Comparison of ENCODE assay signal across 8 cellular contexts in the genomic region with DNA sequence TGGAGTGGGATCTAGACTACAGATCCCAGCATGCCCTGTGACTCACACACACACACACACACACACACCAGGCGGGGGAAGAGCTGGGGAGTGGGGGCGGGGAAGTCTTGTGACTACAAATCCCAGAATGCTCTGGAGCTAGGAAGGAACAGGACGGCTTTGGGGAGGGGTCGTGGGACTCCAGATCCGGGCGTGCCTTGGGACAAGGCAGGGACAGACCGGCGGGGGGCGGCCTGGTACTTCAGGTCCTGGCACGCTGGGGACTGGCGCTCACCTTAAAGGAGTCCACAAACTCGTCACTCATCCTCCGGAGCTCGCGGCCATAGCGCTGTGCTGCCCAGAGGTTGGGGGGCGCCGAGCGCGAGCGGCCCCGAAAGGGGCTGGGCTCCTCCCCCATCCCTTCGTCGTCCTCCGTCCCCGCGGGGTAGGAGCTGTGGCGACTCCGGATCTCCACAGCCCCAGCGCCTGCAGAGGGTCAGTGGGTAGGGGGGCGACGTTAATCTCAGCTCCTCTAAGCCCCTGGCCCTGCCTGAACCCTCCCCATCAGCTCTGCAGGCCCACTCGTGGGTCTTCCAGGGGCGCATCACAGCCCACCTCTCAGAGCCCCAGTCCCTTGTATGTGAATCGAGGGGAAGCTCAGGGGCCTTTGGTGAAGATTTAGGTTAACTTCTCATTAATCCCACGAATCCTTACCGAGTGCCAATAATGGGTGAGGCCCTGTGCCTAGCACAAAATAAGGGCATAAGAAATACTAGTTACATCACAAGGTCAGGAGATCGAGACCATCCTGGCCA. TPM values are rescaled to one million over a fixed set of nuclear protein-coding genes. Genes with fewer than 3 reads are reported as not detected.
A peak's percentile ranks its signal among the peaks of the same experiment; 100 is the strongest.
DNase-seq lines count a peak whose midpoint lies in the region; ATAC-seq, FAIRE-seq and TF ChIP-seq lines count a peak whose summit lies in the region.

No MANE protein-coding gene starts in this region.

- H2AFZ ChIP-seq in HepG2 (ENCODE audit: low read length) = no peak overlapping the region

- BruUV-seq in HepG2 (replicated peaks; lab: Mats Ljungman, UMichigan) = TSS peak; percentile 26

- no peak for TF ChIP-seq EP300 in HepG2 (IDR thresholded peaks at IDR 0.05; ENCODE audit: low read depth in 2 of 2, low read length in 2 of 2)
- TF ChIP-seq EP300 in HepG2 (CRISPR knock-in tag; IDR thresholded peaks at IDR 0.05; ENCODE audit: borderline replicate concordance) = no peak

- CTCF ChIA-PET in HepG2 (lab: Yijun Ruan, JAX; ENCODE audit: low intra/inter-chr PET ratio, low total read pairs) = interaction anchor here (1.9 to 2.3 kb wide), 2 partner anchors 29 to 32 kb away, joined by 8 to 12 read pairs; a partner anchor contains a TSS

- H3K4me1 ChIP-seq in HepG2 (ENCODE audit: insufficient read depth, low read length) = peaks cover 38% of the 10 kb centered on the region

- peak; percentile 38 to 57 for TF ChIP-seq POLR2A in HepG2 (IDR thresholded peaks at IDR 0.05; ENCODE audit: insufficient read depth in 1 of 2, low read depth in 2 of 2, low read length in 2 of 2)

- in situ Hi-C loops in HepG2 (cut with HindIII; ENCODE audit: extremely low pct_ligation_motif_present, low pct_unique_long_range_greater_than_20kb) = no loop called here

- ATAC-seq in HG02642 (IDR thresholded peaks at IDR 0.05; ENCODE audit: poor library complexity, unreplicated experiment) (peak; percentile 18), HepG2 (peak; percentile 30), HG02763 (IDR thresholded peaks at IDR 0.05; ENCODE audit: unreplicated experiment) (no peak)

- TF ChIP-seq CTCF in HepG2 (CRISPR knock-in tag; IDR thresholded peaks at IDR 0.05) = peak; percentile 87

- peak; percentile 29 to 93 (median 84) for DNase-seq in C1 segment of cervical spinal cord (lab: John Stamatoyannopoulos, UW)
- DNase-seq in NCI-H748 treated with DMSO at 0.1 percent for 48 hours (lab: John Stamatoyannopoulos, UW) = peak; percentile 87
- peak; percentile 88 for DNase-seq in activated CD4-positive, alpha-beta T cell treated with anti-CD3 and anti-CD28 coated beads, Interleukin-2, amount 50 U/mL, for 4 hours
- DNase-seq in dermis blood vessel endothelial cell = peak; percentile 97
- DNase-seq in HepG2 (ENCODE audit: low spot score) = peak; percentile 91
- DNase-seq in stimulated activated CD4-positive, alpha-beta T cell treated with anti-CD3 and anti-CD28 coated beads, Interleukin-2, amount 100 ng/mL, for 24 hours = peak; percentile 78 to 84

- H3K27me3 ChIP-seq in HepG2 (ENCODE audit: control insufficient read depth in 1 of 2, insufficient read depth in 2 of 2, low read length in 2 of 2) = no peaks in the 10 kb centered on the region

- H3K4me2 ChIP-seq in HepG2 (ENCODE audit: low read depth, low read length) = peak overlapping the region; percentile 84

- H3K9me3 ChIP-seq in HepG2 (ENCODE audit: low read length) = no peaks in the 10 kb centered on the region

- H3K9ac ChIP-seq in HepG2 (ENCODE audit: insufficient read depth, low read depth, low read length) = peak overlapping the region; percentile 78

- H3K36me3 ChIP-seq in HepG2 (replicated peaks in 1 of 2; ENCODE audit: control insufficient read depth in 1 of 2, insufficient read depth in 2 of 2, low read length in 2 of 2) = no peaks in the 10 kb centered on the region; a peak in 2 of 5 replicates

- peak overlapping the region; percentile 95 for H3K27ac ChIP-seq in HepG2 (ENCODE audit: extremely low read length, insufficient read depth, low read length)

- POLR2A ChIA-PET in HepG2 (lab: Yijun Ruan, JAX) = interaction anchor here (0.9 to 5.9 kb wide), 19 partner anchors 8 to 508 kb away, joined by 3 to 113 read pairs (median 10); a partner anchor contains a TSS

- intact Hi-C loops in HepG2 (cut with micrococcal nuclease; ENCODE audit: unreplicated experiment) = loop anchor here (2.0 kb wide), 2 partner anchors 13 to 33 kb away; a partner anchor contains a TSS

- TF ChIP-seq RAD21 in HepG2 (CRISPR knock-in tag; IDR thresholded peaks at IDR 0.05) = peak; percentile 57; the same call in 1 of the 2 replicates

- H3K79me2 ChIP-seq in HepG2 (ENCODE audit: insufficient read depth, low read length) = peaks cover 14% of the 10 kb centered on the region

- no peaks in the 10 kb centered on the region for H4K20me1 ChIP-seq in HepG2 (ENCODE audit: insufficient read depth, low read length)

- WGBS in HepG2 (ENCODE audit: low lambda C conversion rate) = 19% methylated on average over 10 of the region's 38 CpGs

- FAIRE-seq in HepG2 (lab: Jason Lieb, UNC) = peak; percentile 86

- H3K4me3 ChIP-seq in HepG2 (replicated peaks in 1 of 3; ENCODE audit: insufficient read depth in 1 of 3, low read depth in 2 of 3, low read length in 3 of 3) = peak overlapping the region; percentile 75 to 95 (median 83)

RNA-seq across cellular contexts. Expression of a gene that starts 12.9 kb away (rescaled TPM):
- total RNA-seq in dermis blood vessel endothelial cell (57.2 and 65.9 TPM in 2 replicates), HepG2 (2016; rRNA removed; fragmentation: Illumina TruSeq; extraction: Trizol) (28.5 and 33.0 TPM in 2 replicates)
- total RNA-seq in HepG2 (2016; cell fraction: cytosol; rRNA removed; fragmentation: Illumina TruSeq; extraction: Trizol; ENCODE audit: low read depth) = 38.1 and 48.3 TPM in 2 replicates
- 31.6 and 32.7 TPM in 2 replicates for total RNA-seq in HepG2 (2016; cell fraction: insoluble cytoplasmic fraction; rRNA removed; fragmentation: Illumina TruSeq; extraction: Trizol)
- total RNA-seq in HepG2 (2016; cell fraction: membrane; rRNA removed; fragmentation: Illumina TruSeq; extraction: Trizol) = 45.1 and 50.4 TPM in 2 replicates
- total RNA-seq in HepG2 (2016; cell fraction: nucleus; rRNA removed; fragmentation: Illumina TruSeq; extraction: Trizol) = 11.0 and 16.1 TPM in 2 replicates
- 17.9 and 21.2 TPM in 2 replicates for polyA plus RNA-seq in HepG2 (2011; rRNA removed)
- polyA plus RNA-seq in HepG2 (2011; cell fraction: cytosol; rRNA removed) = 16.2 and 25.5 TPM in 2 replicates
- polyA plus RNA-seq in HepG2 (2011; cell fraction: nucleus; rRNA removed) = 11.7 and 12.5 TPM in 2 replicates
- polyA plus RNA-seq in HepG2 (2012) = 7.1 and 11.0 TPM in 2 replicates
- 44.2 and 54.0 TPM in 2 replicates for polyA plus RNA-seq in HepG2 (2016; cell fraction: cytosol; fragmentation: Illumina TruSeq; extraction: Trizol; ENCODE audit: low read depth)
- 30.5 and 33.9 TPM in 2 replicates for polyA plus RNA-seq in HepG2 (2016; cell fraction: insoluble cytoplasmic fraction; fragmentation: Illumina TruSeq; extraction: Trizol; ENCODE audit: low read depth)
- polyA plus RNA-seq in HepG2 (2016; cell fraction: membrane; fragmentation: Illumina TruSeq; extraction: Trizol; ENCODE audit: low read depth) = 44.1 and 45.8 TPM in 2 replicates
- polyA plus RNA-seq in HepG2 (2016; cell fraction: nucleus; fragmentation: Illumina TruSeq; extraction: Trizol; ENCODE audit: insufficient read depth, low read depth) = 18.3 and 24.9 TPM in 2 replicates
- polyA minus RNA-seq in HepG2 (2011; rRNA and poly(A)+ RNA removed; ENCODE audit: low replicate concordance) = 10.3 and 10.8 TPM in 2 replicates
- polyA minus RNA-seq in HepG2 (2011; cell fraction: cytosol; rRNA and poly(A)+ RNA removed) = 3.5 and 4.1 TPM in 2 replicates
- polyA minus RNA-seq in HepG2 (2011; cell fraction: nucleus; rRNA and poly(A)+ RNA removed) = 3.1 and 4.0 TPM in 2 replicates

RNA-seq across cellular contexts. Expression of a gene that starts 14.1 kb away (rescaled TPM):
- total RNA-seq in dermis blood vessel endothelial cell (11.5 and 12.1 TPM in 2 replicates), HepG2 (2016; rRNA removed; fragmentation: Illumina TruSeq; extraction: Trizol) (10.3 and 13.2 TPM in 2 replicates)
- total RNA-seq in HepG2 (2016; cell fraction: cytosol; rRNA removed; fragmentation: Illumina TruSeq; extraction: Trizol; ENCODE audit: low read depth) = 11.7 and 14.7 TPM in 2 replicates
- 8.2 and 14.4 TPM in 2 replicates for total RNA-seq in HepG2 (2016; cell fraction: insoluble cytoplasmic fraction; rRNA removed; fragmentation: Illumina TruSeq; extraction: Trizol)
- 15.8 and 22.6 TPM in 2 replicates for total RNA-seq in HepG2 (2016; cell fraction: membrane; rRNA removed; fragmentation: Illumina TruSeq; extraction: Trizol)
- total RNA-seq in HepG2 (2016; cell fraction: nucleus; rRNA removed; fragmentation: Illumina TruSeq; extraction: Trizol) = 10.5 and 11.6 TPM in 2 replicates
- polyA plus RNA-seq in HepG2 (2011; rRNA removed) = 8.5 and 10.4 TPM in 2 replicates
- 6.1 and 9.3 TPM in 2 replicates for polyA plus RNA-seq in HepG2 (2011; cell fraction: cytosol; rRNA removed)
- 22.5 and 26.2 TPM in 2 replicates for polyA plus RNA-seq in HepG2 (2011; cell fraction: nucleus; rRNA removed)
- polyA plus RNA-seq in HepG2 (2012) = 11.9 and 14.1 TPM in 2 replicates
- polyA plus RNA-seq in HepG2 (2016; cell fraction: cytosol; fragmentation: Illumina TruSeq; extraction: Trizol; ENCODE audit: low read depth) = 19.8 and 22.4 TPM in 2 replicates
- polyA plus RNA-seq in HepG2 (2016; cell fraction: insoluble cytoplasmic fraction; fragmentation: Illumina TruSeq; extraction: Trizol; ENCODE audit: low read depth) = 18.6 and 20.2 TPM in 2 replicates
- 33.5 and 34.6 TPM in 2 replicates for polyA plus RNA-seq in HepG2 (2016; cell fraction: membrane; fragmentation: Illumina TruSeq; extraction: Trizol; ENCODE audit: low read depth)
- 34.1 and 40.3 TPM in 2 replicates for polyA plus RNA-seq in HepG2 (2016; cell fraction: nucleus; fragmentation: Illumina TruSeq; extraction: Trizol; ENCODE audit: insufficient read depth, low read depth)
- 13.8 and 54.4 TPM in 2 replicates for polyA minus RNA-seq in HepG2 (2011; rRNA and poly(A)+ RNA removed; ENCODE audit: low replicate concordance)
- polyA minus RNA-seq in HepG2 (2011; cell fraction: cytosol; rRNA and poly(A)+ RNA removed) = 4.0 and 5.5 TPM in 2 replicates
- 7.3 and 9.9 TPM in 2 replicates for polyA minus RNA-seq in HepG2 (2011; cell fraction: nucleus; rRNA and poly(A)+ RNA removed)

RNA-seq across cellular contexts. Expression of a gene that starts 19.6 kb away (rescaled TPM):
- 0.17 TPM in 1 of 2 replicates, not detected in the other for total RNA-seq in dermis blood vessel endothelial cell
- not detected in 2 replicates for total RNA-seq in HepG2 (2016; rRNA removed; fragmentation: Illumina TruSeq; extraction: Trizol)
- total RNA-seq in HepG2 (2016; cell fraction: cytosol; rRNA removed; fragmentation: Illumina TruSeq; extraction: Trizol; ENCODE audit: low read depth) = not detected in 2 replicates
- total RNA-seq in HepG2 (2016; cell fraction: insoluble cytoplasmic fraction; rRNA removed; fragmentation: Illumina TruSeq; extraction: Trizol) = not detected in 2 replicates
- not detected in 2 replicates for total RNA-seq in HepG2 (2016; cell fraction: membrane; rRNA removed; fragmentation: Illumina TruSeq; extraction: Trizol)
- total RNA-seq in HepG2 (2016; cell fraction: nucleus; rRNA removed; fragmentation: Illumina TruSeq; extraction: Trizol) = not detected in 2 replicates
- not detected in 2 replicates for polyA plus RNA-seq in HepG2 (2011; rRNA removed)
- not detected in 2 replicates for polyA plus RNA-seq in HepG2 (2011; cell fraction: cytosol; rRNA removed)
- not detected in 2 replicates for polyA plus RNA-seq in HepG2 (2011; cell fraction: nucleus; rRNA removed)
- polyA plus RNA-seq in HepG2 (2012) = not detected in 2 replicates
- polyA plus RNA-seq in HepG2 (2016; cell fraction: cytosol; fragmentation: Illumina TruSeq; extraction: Trizol; ENCODE audit: low read depth) = not detected in 2 replicates
- not detected in 2 replicates for polyA plus RNA-seq in HepG2 (2016; cell fraction: insoluble cytoplasmic fraction; fragmentation: Illumina TruSeq; extraction: Trizol; ENCODE audit: low read depth)
- not detected in 2 replicates for polyA plus RNA-seq in HepG2 (2016; cell fraction: membrane; fragmentation: Illumina TruSeq; extraction: Trizol; ENCODE audit: low read depth)
- not detected in 2 replicates for polyA plus RNA-seq in HepG2 (2016; cell fraction: nucleus; fragmentation: Illumina TruSeq; extraction: Trizol; ENCODE audit: insufficient read depth, low read depth)
- polyA minus RNA-seq in HepG2 (2011; rRNA and poly(A)+ RNA removed; ENCODE audit: low replicate concordance) = 0.21 TPM in 1 of 2 replicates, not detected in the other
- not detected in 2 replicates for polyA minus RNA-seq in HepG2 (2011; cell fraction: cytosol; rRNA and poly(A)+ RNA removed)
- polyA minus RNA-seq in HepG2 (2011; cell fraction: nucleus; rRNA and poly(A)+ RNA removed) = not detected in 2 replicates

RNA-seq across cellular contexts. Expression of a gene that starts 20.2 kb away (rescaled TPM):
- total RNA-seq in dermis blood vessel endothelial cell = 37.8 and 54.6 TPM in 2 replicates
- total RNA-seq in HepG2 (2016; rRNA removed; fragmentation: Illumina TruSeq; extraction: Trizol) = 11.0 and 13.8 TPM in 2 replicates
- total RNA-seq in HepG2 (2016; cell fraction: cytosol; rRNA removed; fragmentation: Illumina TruSeq; extraction: Trizol; ENCODE audit: low read depth) = 1.0 and 1.3 TPM in 2 replicates
- 8.3 and 13.7 TPM in 2 replicates for total RNA-seq in HepG2 (2016; cell fraction: insoluble cytoplasmic fraction; rRNA removed; fragmentation: Illumina TruSeq; extraction: Trizol)
- total RNA-seq in HepG2 (2016; cell fraction: membrane; rRNA removed; fragmentation: Illumina TruSeq; extraction: Trizol) = 4.1 and 4.8 TPM in 2 replicates
- 10.2 and 12.9 TPM in 2 replicates for total RNA-seq in HepG2 (2016; cell fraction: nucleus; rRNA removed; fragmentation: Illumina TruSeq; extraction: Trizol)
- polyA plus RNA-seq in HepG2 (2011; rRNA removed) = 7.5 and 9.0 TPM in 2 replicates
- polyA plus RNA-seq in HepG2 (2011; cell fraction: cytosol; rRNA removed) = 4.0 and 5.1 TPM in 2 replicates
- 41.8 and 57.9 TPM in 2 replicates for polyA plus RNA-seq in HepG2 (2011; cell fraction: nucleus; rRNA removed)
- 4.3 TPM in 2 replicates for polyA plus RNA-seq in HepG2 (2012)
- polyA plus RNA-seq in HepG2 (2016; cell fraction: cytosol; fragmentation: Illumina TruSeq; extraction: Trizol; ENCODE audit: low read depth) = 0.59 and 0.66 TPM in 2 replicates
- polyA plus RNA-seq in HepG2 (2016; cell fraction: insoluble cytoplasmic fraction; fragmentation: Illumina TruSeq; extraction: Trizol; ENCODE audit: low read depth) = 7.0 and 8.7 TPM in 2 replicates
- 1.6 and 1.9 TPM in 2 replicates for polyA plus RNA-seq in HepG2 (2016; cell fraction: membrane; fragmentation: Illumina TruSeq; extraction: Trizol; ENCODE audit: low read depth)
- 30.9 and 31.3 TPM in 2 replicates for polyA plus RNA-seq in HepG2 (2016; cell fraction: nucleus; fragmentation: Illumina TruSeq; extraction: Trizol; ENCODE audit: insufficient read depth, low read depth)
- polyA minus RNA-seq in HepG2 (2011; rRNA and poly(A)+ RNA removed; ENCODE audit: low replicate concordance) = 16.2 and 72.0 TPM in 2 replicates
- 6.0 and 9.0 TPM in 2 replicates for polyA minus RNA-seq in HepG2 (2011; cell fraction: cytosol; rRNA and poly(A)+ RNA removed)
- polyA minus RNA-seq in HepG2 (2011; cell fraction: nucleus; rRNA and poly(A)+ RNA removed) = 7.6 and 9.8 TPM in 2 replicates

RNA-seq across cellular contexts. Expression of a gene that starts 24.8 kb away (rescaled TPM):
- 238 and 297 TPM in 2 replicates for total RNA-seq in dermis blood vessel endothelial cell
- total RNA-seq in HepG2 (2016; rRNA removed; fragmentation: Illumina TruSeq; extraction: Trizol) = 120 and 148 TPM in 2 replicates
- 601 and 608 TPM in 2 replicates for total RNA-seq in HepG2 (2016; cell fraction: cytosol; rRNA removed; fragmentation: Illumina TruSeq; extraction: Trizol; ENCODE audit: low read depth)
- 105 and 157 TPM in 2 replicates for total RNA-seq in HepG2 (2016; cell fraction: insoluble cytoplasmic fraction; rRNA removed; fragmentation: Illumina TruSeq; extraction: Trizol)
- total RNA-seq in HepG2 (2016; cell fraction: membrane; rRNA removed; fragmentation: Illumina TruSeq; extraction: Trizol) = 455 and 460 TPM in 2 replicates
- 61.8 and 68.9 TPM in 2 replicates for total RNA-seq in HepG2 (2016; cell fraction: nucleus; rRNA removed; fragmentation: Illumina TruSeq; extraction: Trizol)
- polyA plus RNA-seq in HepG2 (2011; rRNA removed) = 110 and 111 TPM in 2 replicates
- polyA plus RNA-seq in HepG2 (2011; cell fraction: cytosol; rRNA removed) = 95.7 and 131 TPM in 2 replicates
- 65.2 and 70.2 TPM in 2 replicates for polyA plus RNA-seq in HepG2 (2011; cell fraction: nucleus; rRNA removed)
- polyA plus RNA-seq in HepG2 (2012) = 85.4 and 91.2 TPM in 2 replicates
- 679 and 681 TPM in 2 replicates for polyA plus RNA-seq in HepG2 (2016; cell fraction: cytosol; fragmentation: Illumina TruSeq; extraction: Trizol; ENCODE audit: low read depth)
- polyA plus RNA-seq in HepG2 (2016; cell fraction: insoluble cytoplasmic fraction; fragmentation: Illumina TruSeq; extraction: Trizol; ENCODE audit: low read depth) = 111 and 115 TPM in 2 replicates
- 417 and 441 TPM in 2 replicates for polyA plus RNA-seq in HepG2 (2016; cell fraction: membrane; fragmentation: Illumina TruSeq; extraction: Trizol; ENCODE audit: low read depth)
- 105 and 136 TPM in 2 replicates for polyA plus RNA-seq in HepG2 (2016; cell fraction: nucleus; fragmentation: Illumina TruSeq; extraction: Trizol; ENCODE audit: insufficient read depth, low read depth)
- polyA minus RNA-seq in HepG2 (2011; rRNA and poly(A)+ RNA removed; ENCODE audit: low replicate concordance) = 28.2 and 115 TPM in 2 replicates
- 27.3 and 27.5 TPM in 2 replicates for polyA minus RNA-seq in HepG2 (2011; cell fraction: cytosol; rRNA and poly(A)+ RNA removed)
- polyA minus RNA-seq in HepG2 (2011; cell fraction: nucleus; rRNA and poly(A)+ RNA removed) = 10.6 and 13.1 TPM in 2 replicates
